1 cellular context compared by ENCODE assay signal in the genomic region with DNA sequence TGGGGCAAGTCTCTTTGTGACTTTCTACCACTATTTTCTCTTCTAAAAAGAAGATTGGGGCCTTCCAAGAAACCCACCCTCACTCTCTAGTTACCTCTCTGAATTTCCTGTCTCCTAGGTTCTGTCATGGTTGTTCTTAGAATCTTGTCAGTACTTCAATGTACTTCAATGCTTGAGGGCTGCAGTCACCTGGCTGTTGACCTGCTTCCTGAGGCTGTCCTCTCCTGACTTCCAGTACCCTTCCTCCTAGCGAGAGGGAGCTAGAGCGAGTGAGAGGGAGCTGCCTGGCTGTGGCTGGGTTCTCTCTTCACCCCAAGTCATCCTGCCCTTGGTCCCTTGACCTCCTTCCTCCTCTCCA.
TF ChIP-seq lines count a peak whose summit lies in the region.

No MANE protein-coding gene starts in this region.

TF ChIP-seq in WTC11, 78 proteins besides CTCF, POLR2A, EP300 and RAD21 (continued from another document):
- TF ChIP-seq, protein P1, sequence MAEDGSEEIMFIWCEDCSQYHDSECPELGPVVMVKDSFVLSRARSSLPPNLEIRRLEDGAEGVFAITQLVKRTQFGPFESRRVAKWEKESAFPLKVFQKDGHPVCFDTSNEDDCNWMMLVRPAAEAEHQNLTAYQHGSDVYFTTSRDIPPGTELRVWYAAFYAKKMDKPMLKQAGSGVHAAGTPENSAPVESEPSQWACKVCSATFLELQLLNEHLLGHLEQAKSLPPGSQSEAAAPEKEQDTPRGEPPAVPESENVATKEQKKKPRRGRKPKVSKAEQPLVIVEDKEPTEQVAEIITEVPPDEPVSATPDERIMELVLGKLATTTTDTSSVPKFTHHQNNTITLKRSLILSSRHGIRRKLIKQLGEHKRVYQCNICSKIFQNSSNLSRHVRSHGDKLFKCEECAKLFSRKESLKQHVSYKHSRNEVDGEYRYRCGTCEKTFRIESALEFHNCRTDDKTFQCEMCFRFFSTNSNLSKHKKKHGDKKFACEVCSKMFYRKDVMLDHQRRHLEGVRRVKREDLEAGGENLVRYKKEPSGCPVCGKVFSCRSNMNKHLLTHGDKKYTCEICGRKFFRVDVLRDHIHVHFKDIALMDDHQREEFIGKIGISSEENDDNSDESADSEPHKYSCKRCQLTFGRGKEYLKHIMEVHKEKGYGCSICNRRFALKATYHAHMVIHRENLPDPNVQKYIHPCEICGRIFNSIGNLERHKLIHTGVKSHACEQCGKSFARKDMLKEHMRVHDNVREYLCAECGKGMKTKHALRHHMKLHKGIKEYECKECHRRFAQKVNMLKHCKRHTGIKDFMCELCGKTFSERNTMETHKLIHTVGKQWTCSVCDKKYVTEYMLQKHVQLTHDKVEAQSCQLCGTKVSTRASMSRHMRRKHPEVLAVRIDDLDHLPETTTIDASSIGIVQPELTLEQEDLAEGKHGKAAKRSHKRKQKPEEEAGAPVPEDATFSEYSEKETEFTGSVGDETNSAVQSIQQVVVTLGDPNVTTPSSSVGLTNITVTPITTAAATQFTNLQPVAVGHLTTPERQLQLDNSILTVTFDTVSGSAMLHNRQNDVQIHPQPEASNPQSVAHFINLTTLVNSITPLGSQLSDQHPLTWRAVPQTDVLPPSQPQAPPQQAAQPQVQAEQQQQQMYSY (CRISPR knock-in tag; IDR thresholded peaks at IDR 0.05), result no peak
- TF ChIP-seq ZNF317 (CRISPR knock-in tag; IDR thresholded peaks at IDR 0.05; ENCODE audit: borderline replicate concordance, low read depth) (no peak), FOXJ3 (CRISPR knock-in tag; IDR thresholded peaks at IDR 0.05; ENCODE audit: borderline replicate concordance) (no peak), ZNF219 (CRISPR knock-in tag; IDR thresholded peaks at IDR 0.05; ENCODE audit: borderline replicate concordance) (no peak), ZNF263 (CRISPR knock-in tag; IDR thresholded peaks at IDR 0.05; ENCODE audit: low read depth) (no peak), ZNF671 (CRISPR knock-in tag; IDR thresholded peaks at IDR 0.05) (no peak)
